8 cellular contexts compared by ENCODE assay signal in genomic region chr22:30969532-30970355, GRCh38. TPM values are rescaled to one million over a fixed set of nuclear protein-coding genes. Genes with fewer than 3 reads are reported as not detected.
A peak's percentile ranks its signal among the peaks of the same experiment; 100 is the strongest.
DNase-seq lines count a peak whose midpoint lies in the region; ATAC-seq and TF ChIP-seq lines count a peak whose summit lies in the region.

No MANE protein-coding gene starts in this region.

- peaks cover 18% of the 10 kb centered on the region for H3K4me1 Mint-ChIP-seq in activated T-helper 2 cell treated with anti-CD3 and anti-CD28 coated beads, Interferon-gamma antibody, Interleukin-2, Interleukin-4, amounts not matched to agents 10 μg/mL and 5 μg/mL and 100 μg/mL, durations not matched to agents 14 hours and 24 hours and 36 hours (ENCODE audit: low read depth)
- peaks cover 11% of the 10 kb centered on the region for H3K4me1 Mint-ChIP-seq in progenitor cell of endocrine pancreas (ENCODE audit: low read depth)

- intact Hi-C loops in activated T-helper 2 cell treated with anti-CD3 and anti-CD28 coated beads, Interferon-gamma antibody, Interleukin-2, Interleukin-4, amounts not matched to agents 10 μg/mL and 5 μg/mL and 100 μg/mL, durations not matched to agents 14 hours and 24 hours and 36 hours (cut with micrococcal nuclease): loop anchor here (1.0 to 10.0 kb wide), 3 partner anchors 49 to 705 kb away; partner anchors contain the start of gene OSM

- TF ChIP-seq CTCF in progenitor cell of endocrine pancreas (IDR thresholded peaks at IDR 0.05; ENCODE audit: unreplicated experiment): no peak

- peak overlapping the region; percentile 86 for H3K4me3 Mint-ChIP-seq in activated T-helper 2 cell treated with anti-CD3 and anti-CD28 coated beads, Interferon-gamma antibody, Interleukin-2, Interleukin-4, amounts not matched to agents 10 μg/mL and 5 μg/mL and 100 μg/mL, durations not matched to agents 14 hours and 24 hours and 36 hours (ENCODE audit: low read depth)
- H3K4me3 Mint-ChIP-seq in progenitor cell of endocrine pancreas (ENCODE audit: low read depth): peak overlapping the region; percentile 89

- DNase-seq in NCI-H345 (lab: John Stamatoyannopoulos, UW): peak; percentile 16
- DNase-seq in NCI-H345 treated with DMSO at 0.1 percent for 48 hours (lab: John Stamatoyannopoulos, UW; ENCODE audit: unreplicated experiment): no peak
- DNase-seq in NCI-H69 (lab: John Stamatoyannopoulos, UW): peak; percentile 72
- DNase-seq in activated T-helper 2 cell treated with anti-CD3 and anti-CD28 coated beads, Interferon-gamma antibody, Interleukin-2, Interleukin-4, amounts not matched to agents 10 μg/mL and 5 μg/mL and 100 μg/mL, durations not matched to agents 14 hours and 24 hours and 36 hours (ENCODE audit: low spot score): peak; percentile 52
- peak; percentile 33 for DNase-seq in glomerular visceral epithelial cell (ENCODE audit: extremely low spot score)
- DNase-seq in progenitor cell of endocrine pancreas (ENCODE audit: low spot score, unreplicated experiment): no peak
- no peak for DNase-seq in NCI-H524 treated with DMSO at 0.1 percent for 48 hours (lab: John Stamatoyannopoulos, UW)

- peak; percentile 43 for ATAC-seq in HG02642 (IDR thresholded peaks at IDR 0.05; ENCODE audit: poor library complexity, unreplicated experiment)

- peaks cover 92% of the 10 kb centered on the region for H3K36me3 Mint-ChIP-seq in activated T-helper 2 cell treated with anti-CD3 and anti-CD28 coated beads, Interferon-gamma antibody, Interleukin-2, Interleukin-4, amounts not matched to agents 10 μg/mL and 5 μg/mL and 100 μg/mL, durations not matched to agents 14 hours and 24 hours and 36 hours (ENCODE audit: low read depth)
- peaks cover 79% of the 10 kb centered on the region for H3K36me3 Mint-ChIP-seq in progenitor cell of endocrine pancreas (ENCODE audit: insufficient read depth)

- peak overlapping the region; percentile 80 for H3K27ac Mint-ChIP-seq in activated T-helper 2 cell treated with anti-CD3 and anti-CD28 coated beads, Interferon-gamma antibody, Interleukin-2, Interleukin-4, amounts not matched to agents 10 μg/mL and 5 μg/mL and 100 μg/mL, durations not matched to agents 14 hours and 24 hours and 36 hours
- peak overlapping the region; percentile 99 for H3K27ac Mint-ChIP-seq in progenitor cell of endocrine pancreas

- H3K9me3 Mint-ChIP-seq in activated T-helper 2 cell treated with anti-CD3 and anti-CD28 coated beads, Interferon-gamma antibody, Interleukin-2, Interleukin-4, amounts not matched to agents 10 μg/mL and 5 μg/mL and 100 μg/mL, durations not matched to agents 14 hours and 24 hours and 36 hours: peaks cover 46% of the 10 kb centered on the region
- H3K9me3 Mint-ChIP-seq in progenitor cell of endocrine pancreas (ENCODE audit: low read depth): peaks cover 36% of the 10 kb centered on the region

- no peaks in the 10 kb centered on the region for H3K27me3 Mint-ChIP-seq in activated T-helper 2 cell treated with anti-CD3 and anti-CD28 coated beads, Interferon-gamma antibody, Interleukin-2, Interleukin-4, amounts not matched to agents 10 μg/mL and 5 μg/mL and 100 μg/mL, durations not matched to agents 14 hours and 24 hours and 36 hours (ENCODE audit: low read depth)
- H3K27me3 Mint-ChIP-seq in progenitor cell of endocrine pancreas: no peaks in the 10 kb centered on the region

RNA-seq across cellular contexts. Expression of gene TUG1, which starts 0.7 kb away (rescaled TPM):
- total RNA-seq in activated T-helper 2 cell treated with anti-CD3 and anti-CD28 coated beads, Interferon-gamma antibody, Interleukin-2, Interleukin-4, amounts not matched to agents 10 μg/mL and 5 μg/mL and 100 μg/mL, durations not matched to agents 14 hours and 24 hours and 36 hours: 66.9 and 68.2 TPM in 2 replicates
- 142 and 146 TPM in 2 replicates for total RNA-seq in progenitor cell of endocrine pancreas

RNA-seq across cellular contexts. Expression of gene MORC2, which starts 1.2 kb away (rescaled TPM):
- 37.2 and 42.1 TPM in 2 replicates for total RNA-seq in activated T-helper 2 cell treated with anti-CD3 and anti-CD28 coated beads, Interferon-gamma antibody, Interleukin-2, Interleukin-4, amounts not matched to agents 10 μg/mL and 5 μg/mL and 100 μg/mL, durations not matched to agents 14 hours and 24 hours and 36 hours
- total RNA-seq in progenitor cell of endocrine pancreas: 47.3 and 50.1 TPM in 2 replicates

Comparison
In these comparisons a context has a peak if more than half of its experiments do, and no peak if none do; other contexts are left out.
1. DNase-seq: peak in NCI-H345 (single experiment), NCI-H69 (single experiment), activated T-helper 2 cell treated with anti-CD3 and anti-CD28 coated beads, Interferon-gamma antibody, Interleukin-2, Interleukin-4, amounts not matched to agents 10 μg/mL and 5 μg/mL and 100 μg/mL, durations not matched to agents 14 hours and 24 hours and 36 hours (single experiment) and glomerular visceral epithelial cell (single experiment); none in NCI-H345 treated with DMSO at 0.1 percent for 48 hours (single experiment), progenitor cell of endocrine pancreas (single experiment) and NCI-H524 treated with DMSO at 0.1 percent for 48 hours (single experiment).